8 cellular contexts compared by ENCODE assay signal in the genomic region with DNA sequence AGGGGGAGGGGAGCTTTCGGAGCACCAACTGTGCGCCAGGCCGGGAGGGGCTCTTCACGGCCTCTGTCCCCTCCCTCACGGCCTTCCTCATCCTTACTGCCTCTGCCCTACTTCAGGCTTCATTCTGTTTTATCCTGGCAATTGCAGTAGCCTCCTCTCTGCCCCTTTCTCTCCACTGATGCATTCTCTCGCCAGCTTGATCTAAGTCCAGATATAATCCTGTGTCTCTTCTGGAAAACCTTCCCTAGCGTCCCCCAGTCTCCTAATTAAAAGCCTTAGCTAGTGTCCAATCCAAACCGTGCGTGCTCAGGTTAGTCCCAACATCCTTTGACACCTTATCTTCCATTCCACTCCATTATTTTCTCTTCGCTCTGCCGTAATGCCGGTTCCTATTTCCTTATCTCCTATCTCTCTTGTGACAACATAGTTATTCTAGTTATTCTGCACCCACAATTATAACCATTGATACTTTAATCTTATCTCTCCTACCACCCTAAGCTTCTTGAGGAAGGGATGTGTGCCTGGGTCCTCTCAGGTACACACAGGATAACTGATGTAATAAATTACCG. TPM values are rescaled to one million over a fixed set of nuclear protein-coding genes. Genes with fewer than 3 reads are reported as not detected.
A peak's percentile ranks its signal among the peaks of the same experiment; 100 is the strongest.
DNase-seq lines count a peak whose midpoint lies in the region; ATAC-seq and TF ChIP-seq lines count a peak whose summit lies in the region.

No MANE protein-coding gene starts in this region.

- no peaks in the 10 kb centered on the region for H3K9me3 Mint-ChIP-seq in Caco-2 (ENCODE audit: unreplicated experiment)

- H3K27me3 Mint-ChIP-seq in Caco-2 (ENCODE audit: insufficient read depth, unreplicated experiment), result no peaks in the 10 kb centered on the region

- H3K27ac ChIP-seq in KMS-11, result peak overlapping the region; percentile 36; the same call in 1 of the 2 replicates
- no peak overlapping the region for H3K27ac ChIP-seq in brain microvascular endothelial cell
- H3K27ac ChIP-seq in mucosa of rectum (ENCODE audit: low read depth in 2 of 2, low read length in 2 of 2), result peak overlapping the region; percentile 51 to 68

- TF ChIP-seq CTCF in Caco-2 (IDR thresholded peaks at IDR 0.05; ENCODE audit: insufficient read depth in 1 of 2, low read depth in 1 of 2, low read length in 1 of 2, severe bottlenecking in 1 of 2, unreplicated experiment in 1 of 2) (no peak), KMS-11 (conservative IDR thresholded peaks at IDR 0.05; ENCODE audit: low read depth, low read length) (no peak), brain microvascular endothelial cell (IDR thresholded peaks at IDR 0.05; ENCODE audit: low read depth, low read length, missing control alignments) (no peak)

- peak overlapping the region; percentile 33 for H3K27ac Mint-ChIP-seq in Caco-2 (ENCODE audit: unreplicated experiment)

- H3K27me3 ChIP-seq in Caco-2 (replicated peaks; ENCODE audit: control insufficient read depth, insufficient read depth, low read length), result no peaks in the 10 kb centered on the region
- no peaks in the 10 kb centered on the region for H3K27me3 ChIP-seq in KMS-11 (ENCODE audit: insufficient read depth, low read depth)
- H3K27me3 ChIP-seq in brain microvascular endothelial cell (replicated peaks), result no peaks in the 10 kb centered on the region
- no peaks in the 10 kb centered on the region for H3K27me3 ChIP-seq in mucosa of rectum (ENCODE audit: control insufficient read depth in 2 of 2, insufficient read depth in 2 of 2, low read length in 2 of 2)

- H2AFZ ChIP-seq in KMS-11 (ENCODE audit: low read depth), result peak overlapping the region; percentile 87

- BruUV-seq in Caco-2 (replicated peaks; lab: Mats Ljungman, UMichigan), result no TSS peak

- H4K20me1 ChIP-seq in KMS-11 (ENCODE audit: insufficient read depth), result no peaks in the 10 kb centered on the region

- peaks cover 19% of the 10 kb centered on the region for H3K4me1 Mint-ChIP-seq in Caco-2 (ENCODE audit: low read depth, unreplicated experiment)

- peaks cover 6% of the 10 kb centered on the region; the same call in 1 of the 2 replicates for H3K4me1 ChIP-seq in Caco-2
- peaks cover 14% of the 10 kb centered on the region for H3K4me1 ChIP-seq in KMS-11 (ENCODE audit: low read depth, poor library complexity, severe bottlenecking)
- H3K4me1 ChIP-seq in mucosa of rectum (ENCODE audit: control insufficient read depth in 2 of 2, insufficient read depth in 2 of 2, low read length in 2 of 2), result peaks cover 14 to 17% of the 10 kb centered on the region in 2 donors

- ATAC-seq in HG03521 (IDR thresholded peaks at IDR 0.05; ENCODE audit: unreplicated experiment) (no peak), left lobe of liver (no peak)

- peak overlapping the region; percentile 93 for H3K4me2 ChIP-seq in KMS-11

- no peaks in the 10 kb centered on the region for H3K36me3 ChIP-seq in Caco-2 (ENCODE audit: control insufficient read depth, insufficient read depth, low read length)
- H3K36me3 ChIP-seq in KMS-11 (ENCODE audit: insufficient read depth), result 0 out of 2 replicates have a peak, but pooled peaks cover 3% of the 10 kb centered on the region
- peaks cover 5% of the 10 kb centered on the region for H3K36me3 ChIP-seq in brain microvascular endothelial cell (replicated peaks)
- H3K36me3 ChIP-seq in mucosa of rectum (ENCODE audit: control insufficient read depth in 2 of 2, insufficient read depth in 2 of 2, low read length in 2 of 2), result peaks cover 0 to 11% of the 10 kb centered on the region in 2 donors

- POLR2A ChIA-PET in Caco-2 (lab: Charles Lee), result interaction anchor here (1.1 to 2.6 kb wide), 5 partner anchors 11 to 34 kb away, joined by 3 to 20 read pairs (median 7); partner anchors contain the start of genes DCTPP1, TBC1D10B and ZNF771

- peaks cover 14% of the 10 kb centered on the region for H3K36me3 Mint-ChIP-seq in Caco-2 (ENCODE audit: insufficient read depth, unreplicated experiment)

- peak overlapping the region; percentile 60; the same call in 1 of the 2 replicates for H3K9ac ChIP-seq in KMS-11
- peak overlapping the region; percentile 72 to 73 for H3K9ac ChIP-seq in mucosa of rectum (ENCODE audit: low read depth in 1 of 2, low read length in 2 of 2)

- intact Hi-C loops in Caco-2 (cut with micrococcal nuclease; ENCODE audit: unreplicated experiment), result loop anchor here (1.0 to 2.0 kb wide), 2 partner anchors 13 to 17 kb away; no protein-coding TSS in a partner anchor

- in situ Hi-C loops in brain microvascular endothelial cell (cut with HindIII; ENCODE audit: low pct_ligation_motif_present, low sequenced_read_pairs), result no loop called here

- H3K4me3 ChIP-seq in Caco-2 (ENCODE audit: low read depth, low read length), result peak overlapping the region; percentile 88
- H3K4me3 ChIP-seq in KMS-11 (IDR thresholded peaks at IDR 0.05; ENCODE audit: insufficient read depth, low read depth, low read length), result no peak overlapping the region
- H3K4me3 ChIP-seq in brain microvascular endothelial cell (ENCODE audit: low read depth, low read length), result peak overlapping the region; percentile 77
- H3K4me3 ChIP-seq in mucosa of rectum (ENCODE audit: low read length in 2 of 2), result peak overlapping the region; percentile 71 to 75

- H3K9me3 ChIP-seq in Caco-2 (no peaks in the 10 kb centered on the region), mucosa of rectum (ENCODE audit: control insufficient read depth in 2 of 2, low read length in 2 of 2) (no peaks in the 10 kb centered on the region)

- no peak for DNase-seq in Caco-2
- no peak for DNase-seq in brain microvascular endothelial cell
- DNase-seq in GM19238 (ENCODE audit: insufficient read length, low spot score), result no peak
- no peak for DNase-seq in left lobe of liver (ENCODE audit: low spot score)
- DNase-seq in AG08396 (ENCODE audit: low spot score), result no peak

- H3K4me3 Mint-ChIP-seq in Caco-2 (ENCODE audit: unreplicated experiment), result peak overlapping the region; percentile 82

- CTCF ChIA-PET in Caco-2 (lab: Charles Lee), result interaction anchor here (1.5 to 2.3 kb wide), 7 partner anchors 11 to 41 kb away, joined by 5 to 27 read pairs (median 14); partner anchors contain the start of genes CD2BP2, DCTPP1, TBC1D10B and ZNF771

- H3K79me2 ChIP-seq in KMS-11 (ENCODE audit: insufficient read depth, low read depth), result peaks cover 13% of the 10 kb centered on the region; the same call in 1 of the 2 replicates

RNA-seq across cellular contexts. Expression of gene ZNF48, which starts 0.9 kb away (rescaled TPM):
- total RNA-seq in Caco-2 (2022) (12.8 and 13.4 TPM in 2 replicates), left lobe of liver (5.4 TPM)

RNA-seq across cellular contexts. Expression of gene ZNF771, which starts 11.3 kb away (rescaled TPM):
- total RNA-seq in Caco-2 (2022) (4.7 and 5.8 TPM in 2 replicates), left lobe of liver (13.5 TPM)

RNA-seq across cellular contexts. Expression of gene SEPTIN1, which starts 13.7 kb away (rescaled TPM):
- total RNA-seq in Caco-2 (2022), result 0.21 and 0.34 TPM in 2 replicates
- 1.4 TPM for total RNA-seq in left lobe of liver

RNA-seq across cellular contexts. Expression of gene MYL11, which starts 21.5 kb away (rescaled TPM):
- total RNA-seq in Caco-2 (2022) (2.7 and 2.9 TPM in 2 replicates), left lobe of liver (not detected)

RNA-seq across cellular contexts. Expression of gene TBC1D10B, which starts 25.8 kb away (rescaled TPM):
- total RNA-seq in Caco-2 (2022), result 36.9 and 40.5 TPM in 2 replicates
- total RNA-seq in left lobe of liver, result 14.1 TPM
